Comparison of ENCODE assay signal across 24 cellular contexts in the genomic region with DNA sequence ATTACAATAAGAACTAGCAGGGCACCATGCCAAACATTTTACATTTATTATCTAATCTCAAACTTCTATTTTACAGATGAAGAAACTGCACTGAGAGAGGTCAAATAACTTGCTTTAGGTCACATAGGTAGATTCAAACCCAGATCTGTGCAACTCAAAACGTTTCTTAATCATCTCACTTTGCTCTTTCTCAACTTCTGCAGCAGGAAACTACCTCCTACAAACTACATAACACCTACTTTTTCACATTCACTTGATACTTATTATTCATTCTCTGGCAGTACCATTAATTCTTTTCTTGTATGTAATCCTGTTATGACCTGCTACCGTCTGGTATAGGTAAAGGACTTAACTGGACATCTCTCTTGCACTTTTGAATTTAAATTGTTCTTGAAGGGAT.
"Had no signal": no experiment of that assay in that cellular context is flagged by ENCODE, and none has a peak within 500 bp of the region (broad histone marks: within the 10 kb centered on the region; RNA-seq: fewer than 3 reads in every experiment).

No MANE protein-coding gene starts in this region.

- H3K4me1 ChIP-seq: colonic mucosa, prostate gland had no signal

- H3K4me3 ChIP-seq: adrenal gland, ascending aorta, colonic mucosa, dorsolateral prefrontal cortex, left lung, lung, ovary, prostate gland, right atrium auricular region, spleen, thoracic aorta, upper lobe of left lung had no signal

- H3K9me3 ChIP-seq: adrenal gland, ascending aorta, colonic mucosa, left lung, ovary, prostate gland, right atrium auricular region, spleen, thoracic aorta, upper lobe of left lung had no signal

- H3K27ac ChIP-seq: adrenal gland, ascending aorta, brain microvascular endothelial cell, colonic mucosa, dorsolateral prefrontal cortex, left lung, ovary, prostate gland, right atrium auricular region, spleen, upper lobe of left lung had no signal

- H3K36me3 ChIP-seq: adrenal gland, ascending aorta, brain microvascular endothelial cell, colonic mucosa, left lung, ovary, prostate gland, right atrium auricular region, spleen, thoracic aorta, upper lobe of left lung had no signal

- H3K27me3 ChIP-seq: adrenal gland, ascending aorta, brain microvascular endothelial cell, colonic mucosa, dorsolateral prefrontal cortex, left lung, ovary, right atrium auricular region, spleen, upper lobe of left lung had no signal

- DNase-seq: activated CD4-positive, alpha-beta T cell treated with anti-CD3 and anti-CD28 coated beads for 1 hour; activated CD8-positive, alpha-beta memory T cell treated with anti-CD3 and anti-CD28 coated beads, Interleukin-2, amount 50 U/mL, for 48 hours; activated naive CD4-positive, alpha-beta T cell; activated T-cell treated with anti-CD3 and anti-CD28 coated beads, Interleukin-2, amount 50 U/mL, for 4 hours; adrenal gland; brain microvascular endothelial cell; dorsolateral prefrontal cortex; endodermal cell; erythroblast; foreskin fibroblast; left lung; natural killer cell; ovary; spleen; stimulated activated CD4-positive, alpha-beta T cell treated with anti-CD3 and anti-CD28 coated beads, Interleukin-4, amount 100 ng/mL, for 1 hour; stimulated activated naive CD4-positive, alpha-beta T cell; T-helper 1 cell; upper lobe of left lung had no signal

- ATAC-seq: activated T-cell treated with anti-CD3 and anti-CD28 coated beads, Interleukin-2, amount 50 U/mL, for 4 hours; natural killer cell had no signal
